25 cellular contexts compared by ENCODE assay signal in genomic region chr10:76543655-76544054, GRCh38.
DNase-seq lines count a peak whose midpoint lies in the region; ATAC-seq and TF ChIP-seq lines count a peak whose summit lies in the region.
"Had no signal": no experiment of that assay in that cellular context is flagged by ENCODE, and none has a peak within 500 bp of the region (broad histone marks: within the 10 kb centered on the region; RNA-seq: fewer than 3 reads in every experiment).

No MANE protein-coding gene starts in this region.

- no peak overlapping the region for H3K27ac ChIP-seq in CD8-positive, alpha-beta T cell (ENCODE audit: low read depth, low read length)
- H3K27ac ChIP-seq: esophagus muscularis mucosa, pancreas, RWPE1 had no signal

- H3K36me3 Mint-ChIP-seq in nephron (ENCODE audit: low read depth), result no peaks in the 10 kb centered on the region
- no peaks in the 10 kb centered on the region for H3K36me3 Mint-ChIP-seq in CD8-positive, alpha-beta T cell
- no peaks in the 10 kb centered on the region for H3K36me3 Mint-ChIP-seq in activated T-helper 2 cell treated with anti-CD3 and anti-CD28 coated beads, Interferon-gamma antibody, Interleukin-2, Interleukin-4, amounts not matched to agents 10 μg/mL and 5 μg/mL and 100 μg/mL, durations not matched to agents 14 hours and 24 hours and 36 hours (ENCODE audit: low read depth)
- H3K36me3 Mint-ChIP-seq: naive B cell, type B pancreatic cell had no signal

- H3K36me3 ChIP-seq in MG63, result no peaks in the 10 kb centered on the region
- H3K36me3 ChIP-seq in CD8-positive, alpha-beta T cell (ENCODE audit: insufficient read depth, low read length), result no peaks in the 10 kb centered on the region
- H3K36me3 ChIP-seq: esophagus muscularis mucosa, HAP-1, pancreas had no signal

- H3K9me3 Mint-ChIP-seq in nephron, result no peaks in the 10 kb centered on the region
- no peaks in the 10 kb centered on the region for H3K9me3 Mint-ChIP-seq in CD8-positive, alpha-beta T cell
- no peaks in the 10 kb centered on the region for H3K9me3 Mint-ChIP-seq in activated T-helper 2 cell treated with anti-CD3 and anti-CD28 coated beads, Interferon-gamma antibody, Interleukin-2, Interleukin-4, amounts not matched to agents 10 μg/mL and 5 μg/mL and 100 μg/mL, durations not matched to agents 14 hours and 24 hours and 36 hours
- H3K9me3 Mint-ChIP-seq: activated naive CD8-positive, alpha-beta T cell treated with anti-CD3 and anti-CD28 coated beads, Interleukin-2, amount 50 U/mL, for 24 hours; CD4-positive, alpha-beta T cell; central memory CD8-positive, alpha-beta T cell; naive B cell; type B pancreatic cell had no signal

- no peaks in the 10 kb centered on the region for H3K9me3 ChIP-seq in MG63
- H3K9me3 ChIP-seq in CD8-positive, alpha-beta T cell (ENCODE audit: low read length), result no peaks in the 10 kb centered on the region
- H3K9me3 ChIP-seq: esophagus muscularis mucosa, HAP-1, pancreas had no signal

- peaks cover 6% of the 10 kb centered on the region for H3K27me3 Mint-ChIP-seq in nephron (ENCODE audit: low read depth)
- no peaks in the 10 kb centered on the region for H3K27me3 Mint-ChIP-seq in CD8-positive, alpha-beta T cell (ENCODE audit: low read depth)
- H3K27me3 Mint-ChIP-seq in activated T-helper 2 cell treated with anti-CD3 and anti-CD28 coated beads, Interferon-gamma antibody, Interleukin-2, Interleukin-4, amounts not matched to agents 10 μg/mL and 5 μg/mL and 100 μg/mL, durations not matched to agents 14 hours and 24 hours and 36 hours (ENCODE audit: low read depth), result no peaks in the 10 kb centered on the region
- H3K27me3 Mint-ChIP-seq: central memory CD8-positive, alpha-beta T cell had no signal

- H3K27ac Mint-ChIP-seq in nephron, result peak overlapping the region in 2 of 3 experiments; percentile 7 to 75
- H3K27ac Mint-ChIP-seq in CD8-positive, alpha-beta T cell, result no peak overlapping the region
- H3K27ac Mint-ChIP-seq in activated T-helper 2 cell treated with anti-CD3 and anti-CD28 coated beads, Interferon-gamma antibody, Interleukin-2, Interleukin-4, amounts not matched to agents 10 μg/mL and 5 μg/mL and 100 μg/mL, durations not matched to agents 14 hours and 24 hours and 36 hours, result no peak overlapping the region
- H3K27ac Mint-ChIP-seq: activated naive CD8-positive, alpha-beta T cell treated with anti-CD3 and anti-CD28 coated beads, Interleukin-2, amount 50 U/mL, for 24 hours; CD4-positive, alpha-beta T cell; naive B cell; type B pancreatic cell had no signal

- H3K4me1 ChIP-seq in CD8-positive, alpha-beta T cell (ENCODE audit: insufficient read depth, low read length), result no peaks in the 10 kb centered on the region
- H3K4me1 ChIP-seq: HAP-1, pancreas had no signal

- no peak for ATAC-seq in CD8-positive, alpha-beta T cell
- ATAC-seq: activated naive CD8-positive, alpha-beta T cell treated with anti-CD3 and anti-CD28 coated beads, Interleukin-2, amount 50 U/mL, for 24 hours; pancreas had no signal

- no peaks in the 10 kb centered on the region for H3K27me3 ChIP-seq in MG63
- H3K27me3 ChIP-seq in CD8-positive, alpha-beta T cell (ENCODE audit: insufficient read depth, low read length), result no peaks in the 10 kb centered on the region
- H3K27me3 ChIP-seq: esophagus muscularis mucosa, pancreas had no signal

- POLR2A ChIA-PET in CD8-positive, alpha-beta T cell (lab: Charles Lee), result no interaction called here

- intact Hi-C loops in CD8-positive, alpha-beta T cell (cut with DNase I, micrococcal nuclease), result no loop called here
- intact Hi-C loops in activated T-helper 2 cell treated with anti-CD3 and anti-CD28 coated beads, Interferon-gamma antibody, Interleukin-2, Interleukin-4, amounts not matched to agents 10 μg/mL and 5 μg/mL and 100 μg/mL, durations not matched to agents 14 hours and 24 hours and 36 hours (cut with micrococcal nuclease), result no loop called here

- H3K4me1 Mint-ChIP-seq in nephron, result peaks cover 62% of the 10 kb centered on the region
- H3K4me1 Mint-ChIP-seq in CD8-positive, alpha-beta T cell (ENCODE audit: low read depth), result no peaks in the 10 kb centered on the region
- no peaks in the 10 kb centered on the region for H3K4me1 Mint-ChIP-seq in activated T-helper 2 cell treated with anti-CD3 and anti-CD28 coated beads, Interferon-gamma antibody, Interleukin-2, Interleukin-4, amounts not matched to agents 10 μg/mL and 5 μg/mL and 100 μg/mL, durations not matched to agents 14 hours and 24 hours and 36 hours (ENCODE audit: low read depth)
- H3K4me1 Mint-ChIP-seq: activated naive CD8-positive, alpha-beta T cell treated with anti-CD3 and anti-CD28 coated beads, Interleukin-2, amount 50 U/mL, for 24 hours; central memory CD8-positive, alpha-beta T cell; naive B cell had no signal

- TF ChIP-seq CTCF in nephron (IDR thresholded peaks at IDR 0.05; ENCODE audit: unreplicated experiment in 3 of 3), result no peak
- no peak for TF ChIP-seq CTCF in CD8-positive, alpha-beta T cell (IDR thresholded peaks at IDR 0.05)

- no peak overlapping the region for H3K4me3 ChIP-seq in MG63
- no peak overlapping the region for H3K4me3 ChIP-seq in CD8-positive, alpha-beta T cell (ENCODE audit: low read depth, low read length)
- H3K4me3 ChIP-seq: esophagus muscularis mucosa, HAP-1, pancreas had no signal

- no peak overlapping the region for H3K4me3 Mint-ChIP-seq in nephron
- no peak overlapping the region for H3K4me3 Mint-ChIP-seq in CD8-positive, alpha-beta T cell
- no peak overlapping the region for H3K4me3 Mint-ChIP-seq in activated T-helper 2 cell treated with anti-CD3 and anti-CD28 coated beads, Interferon-gamma antibody, Interleukin-2, Interleukin-4, amounts not matched to agents 10 μg/mL and 5 μg/mL and 100 μg/mL, durations not matched to agents 14 hours and 24 hours and 36 hours (ENCODE audit: low read depth)
- H3K4me3 Mint-ChIP-seq: activated naive CD8-positive, alpha-beta T cell treated with anti-CD3 and anti-CD28 coated beads, Interleukin-2, amount 50 U/mL, for 24 hours; CD4-positive, alpha-beta T cell; central memory CD8-positive, alpha-beta T cell; naive B cell; type B pancreatic cell had no signal

- CTCF ChIA-PET in CD8-positive, alpha-beta T cell (lab: Charles Lee), result no interaction called here

- DNase-seq in A172 (ENCODE audit: low spot score) (peak; percentile 22), MG63 (peak; percentile 81), dermis microvascular lymphatic vessel endothelial cell (ENCODE audit: low read depth in 2 of 2) (peak; percentile 72 to 78), foreskin melanocyte (no peak), NOMO-1 treated with DMSO at 0.1 percent for 48 hours (lab: John Stamatoyannopoulos, UW; ENCODE audit: unreplicated experiment) (no peak)
- DNase-seq in CD8-positive, alpha-beta T cell, result no peak
- no peak for DNase-seq in activated T-helper 2 cell treated with anti-CD3 and anti-CD28 coated beads, Interferon-gamma antibody, Interleukin-2, Interleukin-4, amounts not matched to agents 10 μg/mL and 5 μg/mL and 100 μg/mL, durations not matched to agents 14 hours and 24 hours and 36 hours (ENCODE audit: low spot score)
- DNase-seq: activated CD4-positive, alpha-beta T cell treated with anti-CD3 and anti-CD28 coated beads for 48 hours; activated naive CD8-positive, alpha-beta T cell treated with anti-CD3 and anti-CD28 coated beads, Interleukin-2, amount 50 U/mL, for 24 hours; CD4-positive, alpha-beta T cell; DMS53; effector CD8-positive, alpha-beta T cell; naive B cell; NCI-H187 treated with DMSO at 0.1 percent for 48 hours; NCI-H446; pancreas; small intestine; stimulated activated CD4-positive, alpha-beta T cell treated with anti-CD3 and anti-CD28 coated beads, Interleukin-4, amount 100 ng/mL, for 24 hours; SW 1271 had no signal

Comparison
In these comparisons a context has a peak if more than half of its experiments do, and no peak if none do; other contexts are left out.
1. DNase-seq: peak in A172 (single experiment), MG63 (single experiment) and dermis microvascular lymphatic vessel endothelial cell (2 of 2); none in CD8-positive, alpha-beta T cell (0 of 7), foreskin melanocyte (single experiment), NOMO-1 treated with DMSO at 0.1 percent for 48 hours (single experiment) and activated T-helper 2 cell treated with anti-CD3 and anti-CD28 coated beads, Interferon-gamma antibody, Interleukin-2, Interleukin-4, amounts not matched to agents 10 μg/mL and 5 μg/mL and 100 μg/mL, durations not matched to agents 14 hours and 24 hours and 36 hours (single experiment).
2. H3K27ac Mint-ChIP-seq: peak in nephron (2 of 3); none in CD8-positive, alpha-beta T cell (single experiment) and activated T-helper 2 cell treated with anti-CD3 and anti-CD28 coated beads, Interferon-gamma antibody, Interleukin-2, Interleukin-4, amounts not matched to agents 10 μg/mL and 5 μg/mL and 100 μg/mL, durations not matched to agents 14 hours and 24 hours and 36 hours (single experiment).